In the genomic region with DNA sequence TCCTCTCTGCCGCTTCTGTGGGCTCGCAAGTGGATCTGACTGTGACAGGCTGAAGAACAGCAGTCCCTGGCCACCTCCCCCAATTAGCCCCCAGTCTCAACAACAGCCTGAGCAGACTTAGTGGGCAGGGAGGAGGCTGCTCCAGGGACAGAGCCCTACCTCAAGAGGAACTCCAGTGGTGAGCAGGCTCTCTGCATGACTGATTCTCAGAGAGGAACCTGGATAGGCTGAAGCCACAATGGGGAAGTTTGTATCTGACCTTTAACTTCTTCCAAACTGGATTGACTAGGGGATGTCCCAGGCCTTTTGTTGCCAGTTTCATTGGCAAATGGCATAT, we compare ENCODE assay signal across 13 cellular contexts.
DNase-seq lines count a peak whose midpoint lies in the region; ATAC-seq, FAIRE-seq and TF ChIP-seq lines count a peak whose summit lies in the region.
"Had no signal": no experiment of that assay in that cellular context is flagged by ENCODE, and none has a peak within 500 bp of the region (broad histone marks: within the 10 kb centered on the region; RNA-seq: fewer than 3 reads in every experiment).

No MANE protein-coding gene starts in this region.

- H2AK5ac ChIP-seq in neuronal stem cell (ENCODE audit: low read depth, low read length): no peak overlapping the region

- no TSS peak for BruUV-seq in GM12878 (replicated peaks; lab: Mats Ljungman, UMichigan)

- no peaks in the 10 kb centered on the region for H3K79me2 ChIP-seq in GM12878 (ENCODE audit: control insufficient read depth, insufficient read depth, low read length)

- H3K18ac ChIP-seq in neuronal stem cell (ENCODE audit: low read length): no peak overlapping the region

- no peak overlapping the region for H3K14ac ChIP-seq in neuronal stem cell (ENCODE audit: low read length)

- no peak overlapping the region for H2BK5ac ChIP-seq in neuronal stem cell (ENCODE audit: low read length)

- ATAC-seq in GM12878 (peak; percentile 64), GM19463 (IDR thresholded peaks at IDR 0.05; ENCODE audit: unreplicated experiment) (no peak)
- ATAC-seq: activated CD8-positive, alpha-beta T cell treated with anti-CD3 and anti-CD28 coated beads for 36 hours; T-helper 17 cell had no signal

- no peak for FAIRE-seq in GM12891 (lab: Jason Lieb, UNC)
- no peak for FAIRE-seq in GM12878 (lab: Jason Lieb, UNC)
- FAIRE-seq: kidney had no signal

- H4K8ac ChIP-seq in neuronal stem cell (ENCODE audit: low read depth, low read length): no peak overlapping the region

- no peak overlapping the region for H4K91ac ChIP-seq in neuronal stem cell (ENCODE audit: low read depth, low read length, poor library complexity)

- no peak overlapping the region for H2AFZ ChIP-seq in GM12878 (ENCODE audit: control insufficient read depth, low read depth, low read length)
- peak overlapping the region; percentile 4 for H2AFZ ChIP-seq in neuronal stem cell (ENCODE audit: low read length)

- RAD21 ChIA-PET in GM12878 (lab: Charles Lee; ENCODE audit: unreplicated experiment): no interaction called here

- no peak overlapping the region for H2BK12ac ChIP-seq in neuronal stem cell (ENCODE audit: low read length)

- H3K4me1 ChIP-seq in GM12878 (ENCODE audit: control insufficient read depth, insufficient read depth, low read length): peaks cover 6% of the 10 kb centered on the region
- peaks cover 0 to 7% of the 10 kb centered on the region in 2 donors for H3K4me1 ChIP-seq in neuronal stem cell (ENCODE audit: control insufficient read depth in 2 of 2, insufficient read depth in 1 of 2, low read depth in 1 of 2, low read length in 2 of 2)
- no peaks in the 10 kb centered on the region for H3K4me1 ChIP-seq in SJCRH30

- DNase-seq in GM12891 (ENCODE audit: insufficient read length, low spot score) (no peak), NB4 (ENCODE audit: low read depth) (peak; percentile 74), GM12878 (ENCODE audit: low read depth, low spot score) (no peak), neuronal stem cell (ENCODE audit: low spot score) (no peak), SJCRH30 (no peak)
- no peak for DNase-seq in activated CD4-positive, alpha-beta T cell treated with anti-CD3 and anti-CD28 coated beads for 4 hours
- DNase-seq: activated CD8-positive, alpha-beta T cell treated with anti-CD3 and anti-CD28 coated beads for 36 hours; CD8-positive, alpha-beta memory T cell; KG1; kidney; NCI-H2081 treated with DMSO at 0.1 percent for 48 hours; T-helper 17 cell had no signal

- H3K9me3 ChIP-seq in GM12878 (replicated peaks; ENCODE audit: control insufficient read depth, insufficient read depth, low read length): no peaks in the 10 kb centered on the region; the same call in 1 of the 3 replicates
- H3K9me3 ChIP-seq in neuronal stem cell (replicated peaks in 1 of 2; ENCODE audit: control insufficient read depth in 2 of 2, insufficient read depth in 1 of 2, low read depth in 1 of 2, low read length in 2 of 2): peaks cover 0 to 3% of the 10 kb centered on the region in 2 donors
- no peaks in the 10 kb centered on the region for H3K9me3 ChIP-seq in SJCRH30 (replicated peaks)

- SMC1A ChIA-PET in GM12878 (lab: Charles Lee; ENCODE audit: uncharacterized antibody, unreplicated experiment): interaction anchor here (0.5 to 1.7 kb wide), 2 partner anchors 10 to 157 kb away, joined by 3 to 4 read pairs; no protein-coding TSS in a partner anchor

- WGBS in GM12878 (ENCODE audit: insufficient coverage, insufficient replicate concordance, low lambda C conversion rate, missing lambda C conversion rate): 100% methylated on average over 2 of the region's 2 CpGs
- no CpG with 5 or more reads among the region's 2 CpGs for WGBS in neuronal stem cell (ENCODE audit: extremely low coverage in 2 of 2, insufficient read length in 2 of 2, insufficient replicate concordance in 1 of 2), 2 donors

- H3K4me2 ChIP-seq in GM12878 (ENCODE audit: control insufficient read depth, insufficient read depth): no peak overlapping the region
- no peak overlapping the region for H3K4me2 ChIP-seq in neuronal stem cell (ENCODE audit: insufficient read depth, low read length, poor library complexity, severe bottlenecking)

- no peak overlapping the region for H3K4me3 ChIP-seq in NB4 (ENCODE audit: low read depth, low read length)
- H3K4me3 ChIP-seq in GM12878: no peak overlapping the region
- H3K4me3 ChIP-seq in neuronal stem cell (ENCODE audit: low read length in 2 of 2): no peak overlapping the region
- no peak overlapping the region for H3K4me3 ChIP-seq in SJCRH30

- TF ChIP-seq EP300 in GM12878 (IDR thresholded peaks at IDR 0.05; ENCODE audit: borderline replicate concordance in 1 of 2, control insufficient read depth in 1 of 2, low read depth in 2 of 2, low read length in 2 of 2): no peak

- H3K9ac ChIP-seq in GM12878 (ENCODE audit: control insufficient read depth, insufficient read depth, low read length): no peak overlapping the region
- H3K9ac ChIP-seq in neuronal stem cell (ENCODE audit: low read depth, low read length, poor library complexity): no peak overlapping the region

- CTCF ChIA-PET in GM12878 (lab: Yijun Ruan, JAX): interaction anchor here (6.5 kb wide), 1 partner anchor 149 kb away, joined by 50 read pairs; no protein-coding TSS in a partner anchor

- H3K36me3 ChIP-seq in GM12878 (ENCODE audit: control insufficient read depth in 2 of 2, insufficient read depth in 2 of 2, low read length in 1 of 2) (no peaks in the 10 kb centered on the region), neuronal stem cell (replicated peaks in 1 of 2; ENCODE audit: control insufficient read depth in 2 of 2, insufficient read depth in 2 of 2, low read length in 2 of 2) (no peaks in the 10 kb centered on the region), SJCRH30 (no peaks in the 10 kb centered on the region)

- no peaks in the 10 kb centered on the region for H3K27me3 ChIP-seq in GM12878 (replicated peaks in 1 of 2; ENCODE audit: control insufficient read depth in 2 of 2, insufficient read depth in 2 of 2, low read length in 1 of 2)
- H3K27me3 ChIP-seq in neuronal stem cell (ENCODE audit: control insufficient read depth in 3 of 3, insufficient read depth in 3 of 3, low read depth in 1 of 3, low read length in 3 of 3): no peaks in the 10 kb centered on the region
- no peaks in the 10 kb centered on the region for H3K27me3 ChIP-seq in SJCRH30

- H3K23ac ChIP-seq in neuronal stem cell (ENCODE audit: low read depth, low read length, poor library complexity): no peak overlapping the region

- intact Hi-C loops in GM12878 (cut with micrococcal nuclease; ENCODE audit: unreplicated experiment): no loop called here

- no peaks in the 10 kb centered on the region for H3K79me1 ChIP-seq in neuronal stem cell (ENCODE audit: low read depth, low read length)

- TF ChIP-seq CTCF in NB4 (IDR thresholded peaks at IDR 0.05; ENCODE audit: low read depth, low read length) (no peak), GM12878 (IDR thresholded peaks at IDR 0.05 in 2 of 3, conservative IDR thresholded peaks at IDR 0.05 in 1 of 3; ENCODE audit: control insufficient read depth in 2 of 3, extremely low read depth in 1 of 3, insufficient read depth in 1 of 3, low read depth in 3 of 3, low read length in 3 of 3) (no peak)

- H3K27ac ChIP-seq in GM12878 (ENCODE audit: control insufficient read depth, insufficient read depth) (no peak overlapping the region), neuronal stem cell (replicated peaks; ENCODE audit: low read length) (no peak overlapping the region), SJCRH30 (no peak overlapping the region)

- no peaks in the 10 kb centered on the region for H4K20me1 ChIP-seq in GM12878 (ENCODE audit: control insufficient read depth, insufficient read depth)

- no peak for TF ChIP-seq RAD21 in GM12878 (IDR thresholded peaks at IDR 0.05; ENCODE audit: insufficient read depth, low read depth, low read length)

- H2BK120ac ChIP-seq in neuronal stem cell (ENCODE audit: low read depth, low read length): no peak overlapping the region

- POLR2A ChIA-PET in GM12878 (lab: Charles Lee): no interaction called here

- in situ Hi-C loops in GM12878 (cut with MboI): loop anchor here (10.0 kb wide), 1 partner anchor 297 kb away; no protein-coding TSS in a partner anchor

- H3K4ac ChIP-seq in neuronal stem cell (ENCODE audit: low read length): no peak overlapping the region

- TF ChIP-seq POLR2A in GM12891 (IDR thresholded peaks at IDR 0.05; ENCODE audit: low read depth, low read length) (no peak), NB4 (IDR thresholded peaks at IDR 0.05; ENCODE audit: extremely low read depth, insufficient read length) (no peak), GM12878 (IDR thresholded peaks at IDR 0.05; ENCODE audit: low read depth, low read length) (no peak)

- no peak overlapping the region for H2BK15ac ChIP-seq in neuronal stem cell (ENCODE audit: low read length)

TF ChIP-seq in GM12891, 5 proteins besides CTCF, POLR2A, EP300 and RAD21:
- TF ChIP-seq SPI1 (IDR thresholded peaks at IDR 0.05; ENCODE audit: low read depth, low read length) (peak; percentile 68), TAF1 (IDR thresholded peaks at IDR 0.05; ENCODE audit: low read depth, low read length) (no peak)
TF ChIP-seq in GM12891: peak in this region for 1.

TF ChIP-seq in GM12878, 131 proteins besides CTCF, POLR2A, EP300 and RAD21 (continues in another document):
- TF ChIP-seq NRF1 (conservative IDR thresholded peaks at IDR 0.05; ENCODE audit: low read depth, low read length) (no peak), NR2F1 (conservative IDR thresholded peaks at IDR 0.05) (peak; percentile 77), PAX8 (IDR thresholded peaks at IDR 0.05) (no peak), SIN3A (IDR thresholded peaks at IDR 0.05; ENCODE audit: low read depth, low read length) (no peak), CBX5 (IDR thresholded peaks at IDR 0.05; ENCODE audit: low read depth) (no peak), SKIL (IDR thresholded peaks at IDR 0.05; ENCODE audit: low read depth, poor library complexity, severe bottlenecking) (no peak), HCFC1 (IDR thresholded peaks at IDR 0.05; ENCODE audit: low read length) (no peak), MEF2A (IDR thresholded peaks at IDR 0.05; ENCODE audit: insufficient read depth, low read depth, low read length) (no peak), RUNX3 (IDR thresholded peaks at IDR 0.05; ENCODE audit: low read length) (peak; percentile 35; the same call in 1 of the 2 replicates)
